Comparison of ENCODE assay signal across 9 cellular contexts in the genomic region with DNA sequence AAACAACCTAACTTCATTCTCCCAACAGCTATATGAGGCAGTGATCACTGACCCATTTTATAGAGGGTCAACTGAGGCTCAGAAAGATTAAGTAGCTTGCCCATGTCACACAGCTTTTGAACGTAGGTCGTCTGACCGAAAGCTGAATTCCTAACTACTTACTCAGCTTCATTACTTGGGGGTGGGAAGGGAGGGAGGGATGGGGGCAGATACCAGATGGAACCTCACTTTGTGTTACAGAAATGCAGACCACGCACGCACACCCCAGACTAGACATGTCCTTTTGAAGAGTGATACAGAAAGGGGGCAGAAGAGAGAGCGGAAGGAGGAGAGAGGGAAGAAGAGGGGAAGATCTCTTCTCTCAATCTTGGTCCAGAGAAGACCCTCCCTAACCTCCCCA. TPM values are rescaled to one million over a fixed set of nuclear protein-coding genes. Genes with fewer than 3 reads are reported as not detected.
DNase-seq lines count a peak whose midpoint lies in the region; ATAC-seq and TF ChIP-seq lines count a peak whose summit lies in the region.
"Had no signal": no experiment of that assay in that cellular context is flagged by ENCODE, and none has a peak within 500 bp of the region (broad histone marks: within the 10 kb centered on the region; RNA-seq: fewer than 3 reads in every experiment).

No MANE protein-coding gene starts in this region.

- H3K4me3 Mint-ChIP-seq in CD4-positive, CD25-positive, alpha-beta regulatory T cell: peak overlapping the region; percentile 46 to 76 (median 64)
- H3K4me3 Mint-ChIP-seq in natural killer cell: peak overlapping the region; percentile 90

- DNase-seq in CD4-positive, CD25-positive, alpha-beta regulatory T cell: no peak
- DNase-seq in cerebellar cortex (ENCODE audit: low spot score) (peak; percentile 19), natural killer cell (no peak), transverse colon (no peak), ovary (no peak), NCI-H774 (lab: John Stamatoyannopoulos, UW) (no peak)
- DNase-seq: gastrocnemius medialis had no signal

- H3K4me1 ChIP-seq in CD4-positive, CD25-positive, alpha-beta regulatory T cell (ENCODE audit: control insufficient read depth, insufficient read depth, low read length, poor library complexity, severe bottlenecking): peaks cover 33% of the 10 kb centered on the region
- H3K4me1 ChIP-seq in HUES48 (ENCODE audit: control insufficient read depth, insufficient read depth, low read length) (peaks cover 52% of the 10 kb centered on the region), transverse colon (peaks cover 12 to 43% (median 31%) of the 10 kb centered on the region in 4 donors), ovary (ENCODE audit: insufficient read depth) (peaks cover 14% of the 10 kb centered on the region)

- 48 to 58% methylated on average over 6 of the region's 6 CpGs for WGBS in transverse colon (ENCODE audit: low coverage in 1 of 2), 2 donors
- WGBS in ovary, 3 donors: 53 to 65% (median 60%) methylated on average over 6 of the region's 6 CpGs

- intact Hi-C loops in natural killer cell (cut with micrococcal nuclease): loop anchor here (1.0 to 5.0 kb wide), 2 partner anchors 26 to 200 kb away; no protein-coding TSS in a partner anchor
- intact Hi-C loops in transverse colon (cut with DNase I; ENCODE audit: low total_unique reads): no loop called here
- intact Hi-C loops in ovary (cut with DNase I): no loop called here

- TF ChIP-seq EP300 in transverse colon (IDR thresholded peaks at IDR 0.05; ENCODE audit: low read depth) (no peak), ovary (IDR thresholded peaks at IDR 0.05) (no peak)

- TF ChIP-seq POLR2A in transverse colon (IDR thresholded peaks at IDR 0.05) (no peak), ovary (IDR thresholded peaks at IDR 0.05) (no peak)

- ATAC-seq in CD4-positive, CD25-positive, alpha-beta regulatory T cell (ENCODE audit: low read depth in 2 of 2): no peak
- ATAC-seq in natural killer cell (no peak), GM21717 (IDR thresholded peaks at IDR 0.05; ENCODE audit: unreplicated experiment) (no peak)

- H3K4me3 ChIP-seq in CD4-positive, CD25-positive, alpha-beta regulatory T cell (ENCODE audit: low read depth, low read length): no peak overlapping the region
- 0 out of 2 replicates have a peak overlapping the region, but pooled peaks have one; percentile 19 for H3K4me3 ChIP-seq in HUES48 (ENCODE audit: low read depth, low read length)
- H3K4me3 ChIP-seq in transverse colon: no peak overlapping the region
- no peak overlapping the region for H3K4me3 ChIP-seq in ovary

- no peaks in the 10 kb centered on the region for H3K9me3 ChIP-seq in CD4-positive, CD25-positive, alpha-beta regulatory T cell (ENCODE audit: control insufficient read depth in 2 of 2, low read length in 2 of 2)
- H3K9me3 ChIP-seq in HUES48 (ENCODE audit: control insufficient read depth, insufficient read depth, low read length): no peaks in the 10 kb centered on the region
- H3K9me3 ChIP-seq in transverse colon: no peaks in the 10 kb centered on the region
- no peaks in the 10 kb centered on the region for H3K9me3 ChIP-seq in ovary
- H3K9me3 ChIP-seq: gastrocnemius medialis had no signal

- TF ChIP-seq CTCF in natural killer cell (IDR thresholded peaks at IDR 0.05) (no peak), transverse colon (IDR thresholded peaks at IDR 0.05) (no peak), ovary (IDR thresholded peaks at IDR 0.05) (no peak)

- H3K36me3 Mint-ChIP-seq in CD4-positive, CD25-positive, alpha-beta regulatory T cell: no peaks in the 10 kb centered on the region
- H3K36me3 Mint-ChIP-seq in natural killer cell: no peaks in the 10 kb centered on the region

- H3K36me3 ChIP-seq in CD4-positive, CD25-positive, alpha-beta regulatory T cell (ENCODE audit: control insufficient read depth, insufficient read depth, low read length): no peaks in the 10 kb centered on the region
- H3K36me3 ChIP-seq in HUES48 (ENCODE audit: control insufficient read depth, insufficient read depth, low read length): no peaks in the 10 kb centered on the region
- H3K36me3 ChIP-seq in transverse colon: no peaks in the 10 kb centered on the region
- no peaks in the 10 kb centered on the region for H3K36me3 ChIP-seq in ovary
- H3K36me3 ChIP-seq: gastrocnemius medialis had no signal

- H3K27ac ChIP-seq in CD4-positive, CD25-positive, alpha-beta regulatory T cell (ENCODE audit: insufficient read depth, low read length, poor library complexity, severe bottlenecking): no peak overlapping the region
- H3K27ac ChIP-seq in HUES48 (ENCODE audit: low read depth, low read length): no peak overlapping the region
- no peak overlapping the region for H3K27ac ChIP-seq in transverse colon
- H3K27ac ChIP-seq in ovary: no peak overlapping the region
- H3K27ac ChIP-seq: gastrocnemius medialis had no signal

- peaks cover 0 to 2% (median 0%) of the 10 kb centered on the region in 7 donors for H3K9me3 Mint-ChIP-seq in CD4-positive, CD25-positive, alpha-beta regulatory T cell
- no peaks in the 10 kb centered on the region for H3K9me3 Mint-ChIP-seq in natural killer cell

- H3K4me1 Mint-ChIP-seq in CD4-positive, CD25-positive, alpha-beta regulatory T cell: peaks cover 0 to 32% (median 3%) of the 10 kb centered on the region in 4 donors
- peaks cover 14 to 45% of the 10 kb centered on the region in 2 donors for H3K4me1 Mint-ChIP-seq in natural killer cell

- peaks cover 48% of the 10 kb centered on the region for H3K27me3 Mint-ChIP-seq in CD4-positive, CD25-positive, alpha-beta regulatory T cell
- H3K27me3 Mint-ChIP-seq in natural killer cell (ENCODE audit: low read depth in 2 of 2): peaks cover 0 to 8% of the 10 kb centered on the region in 2 donors

- in situ Hi-C loops in transverse colon (cut with MboI; ENCODE audit: low pct_ligation_motif_present in 1 of 4, low pct_unique_long_range_greater_than_20kb in 1 of 4, low sequenced_read_pairs in 3 of 4): no loop called here

- H3K9ac ChIP-seq in HUES48 (ENCODE audit: low read depth, low read length): no peak overlapping the region

- peaks cover 15% of the 10 kb centered on the region for H3K27me3 ChIP-seq in CD4-positive, CD25-positive, alpha-beta regulatory T cell (ENCODE audit: control insufficient read depth, insufficient read depth, low read length)
- H3K27me3 ChIP-seq in HUES48 (ENCODE audit: control insufficient read depth, insufficient read depth, low read length) (peaks cover 27% of the 10 kb centered on the region), transverse colon (peaks cover 65% of the 10 kb centered on the region), ovary (no peaks in the 10 kb centered on the region)

- no peak overlapping the region for H3K27ac Mint-ChIP-seq in CD4-positive, CD25-positive, alpha-beta regulatory T cell
- peak overlapping the region; percentile 68 to 84 for H3K27ac Mint-ChIP-seq in natural killer cell

RNA-seq across cellular contexts. Expression of a gene that starts 2.3 kb away (rescaled TPM):
- 1.9 TPM for total RNA-seq in CD4-positive, CD25-positive, alpha-beta regulatory T cell
- polyA plus RNA-seq in CD4-positive, CD25-positive, alpha-beta regulatory T cell: under 1 TPM; 0.19 to 0.49 (median 0.31) TPM
- total RNA-seq in natural killer cell: 10 to 100 TPM in 2 of 3 donors, 1 to 10 TPM in 1; 7.6 to 19.9 (median 12.8) TPM
- 1 to 10 TPM in 2 of 4 donors, under 1 TPM in 1, not detected in 1; 0.55 to 4.2 (median 1.1) TPM for total RNA-seq in transverse colon
- total RNA-seq in ovary: 1 to 10 TPM in 6 of 7 donors, under 1 TPM in 1; 0.48 to 7.2 (median 1.6) TPM
- 1 to 10 TPM in 1 of 2 donors, under 1 TPM in 1; 0.30 to 2.6 TPM for polyA plus RNA-seq in ovary

RNA-seq across cellular contexts. Expression of a gene that starts 53.9 kb away (rescaled TPM):
- 1.1 TPM for total RNA-seq in CD4-positive, CD25-positive, alpha-beta regulatory T cell
- polyA plus RNA-seq in CD4-positive, CD25-positive, alpha-beta regulatory T cell: not detected
- total RNA-seq in natural killer cell (under 1 TPM in 2 of 3 donors, not detected in 1; 0.54 to 0.68 TPM), transverse colon (under 1 TPM in 2 of 4 donors, not detected in 2; 0.48 to 0.80 TPM), ovary (1 to 10 TPM in 2 of 7 donors, under 1 TPM in 4, not detected in 1; 0.15 to 1.7 (median 0.54) TPM)
- under 1 TPM; 0.30 to 0.42 TPM for polyA plus RNA-seq in ovary
- total RNA-seq: gastrocnemius medialis had no signal

RNA-seq across cellular contexts. Expression of a gene that starts 58.1 kb away (rescaled TPM):
- not detected for total RNA-seq in CD4-positive, CD25-positive, alpha-beta regulatory T cell
- polyA plus RNA-seq in CD4-positive, CD25-positive, alpha-beta regulatory T cell: not detected
- total RNA-seq in natural killer cell (under 1 TPM in 1 of 3 donors, not detected in 2; 0.14 TPM), transverse colon (100 to 1,000 TPM in 1 of 4 donors, 10 to 100 TPM in 3; 14.3 to 135 (median 40.1) TPM), ovary (100 to 1,000 TPM in 5 of 7 donors, 10 to 100 TPM in 2; 64.4 to 237 (median 157) TPM)
- polyA plus RNA-seq in ovary: 100 to 1,000 TPM in 1 of 2 donors, 10 to 100 TPM in 1; 19.8 to 194 TPM

Comparison
In these comparisons a context has a peak if more than half of its experiments do, and no peak if none do; other contexts are left out.
1. H3K27ac Mint-ChIP-seq: peak in natural killer cell (2 of 2); none in CD4-positive, CD25-positive, alpha-beta regulatory T cell (0 of 3).
2. RNA of a gene that starts 58.1 kb away (total RNA-seq): 64.4 to 237 TPM in ovary and 14.3 to 135 TPM in transverse colon; not detected in CD4-positive, CD25-positive, alpha-beta regulatory T cell (single experiment) and 0.14 TPM in natural killer cell; every median in the first group is over 10 times any median in the second.